Comparison of ENCODE assay signal across 8 cellular contexts in the genomic region with DNA sequence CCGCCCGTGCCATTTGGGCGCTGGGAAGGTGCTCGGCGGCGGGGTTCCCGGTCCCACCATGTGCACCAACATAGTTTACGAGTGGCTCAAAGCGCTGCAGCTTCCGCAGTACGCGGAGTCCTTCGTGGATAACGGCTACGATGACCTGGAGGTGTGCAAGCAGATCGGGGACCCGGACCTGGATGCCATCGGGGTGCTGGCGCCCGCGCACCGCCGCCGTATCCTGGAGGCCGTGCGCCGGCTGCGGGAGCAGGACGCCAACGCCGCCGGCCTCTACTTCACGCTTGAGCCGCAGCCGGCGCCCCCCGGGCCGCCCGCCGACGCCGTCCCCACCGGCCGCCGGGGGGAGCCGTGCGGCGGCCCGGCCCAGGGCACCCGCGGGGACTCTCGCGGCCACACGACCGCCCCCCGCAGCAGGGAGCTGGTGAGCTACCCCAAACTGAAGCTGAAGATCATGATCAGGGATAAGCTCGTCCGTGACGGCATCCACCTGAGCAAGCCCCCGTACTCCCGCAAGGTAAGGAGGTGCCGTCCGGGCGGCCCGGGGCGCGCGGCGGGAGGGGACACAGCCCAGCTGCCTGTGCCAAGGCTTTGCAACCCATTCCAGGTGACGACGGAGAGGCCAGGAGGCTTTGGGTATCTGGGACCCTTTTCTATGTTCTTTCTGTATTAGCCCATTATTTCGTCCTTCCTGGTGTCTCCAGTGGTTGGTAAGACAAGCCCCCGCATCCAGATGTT. TPM values are rescaled to one million over a fixed set of nuclear protein-coding genes. Genes with fewer than 3 reads are reported as not detected.
A peak's percentile ranks its signal among the peaks of the same experiment; 100 is the strongest.
DNase-seq lines count a peak whose midpoint lies in the region; ATAC-seq and TF ChIP-seq lines count a peak whose summit lies in the region.

No MANE protein-coding gene starts in this region.

- TF ChIP-seq CTCF in BJ (IDR thresholded peaks at IDR 0.05; ENCODE audit: insufficient read depth, low read depth, low read length) (no peak), activated B cell treated with CpG ODN at 0.5 μM for 24 hours (IDR thresholded peaks at IDR 0.05) (no peak), sigmoid colon (IDR thresholded peaks at IDR 0.05) (no peak)

- intact Hi-C loops in activated B cell treated with CpG ODN at 0.5 μM for 24 hours (cut with micrococcal nuclease) (no loop called here), left ventricle myocardium superior (cut with micrococcal nuclease) (loop anchor here (5.0 kb wide), 1 partner anchor 658 kb away; no protein-coding TSS in a partner anchor), sigmoid colon (cut with DNase I) (loop anchor here (5.0 to 10.0 kb wide), 3 partner anchors 446 to 958 kb away; no protein-coding TSS in a partner anchor)

- H3K9me3 Mint-ChIP-seq in activated B cell treated with CpG ODN at 0.5 μM for 24 hours, result no peaks in the 10 kb centered on the region

- CTCF ChIA-PET in BJ (lab: Yijun Ruan, JAX) (interaction anchor here (0.9 to 3.7 kb wide), 8 partner anchors 12 to 668 kb away, joined by 3 to 43 read pairs (median 4); no protein-coding TSS in a partner anchor), activated B cell treated with CpG ODN at 0.5 μM for 24 hours (lab: Charles Lee) (no interaction called here)

- no peak overlapping the region for H3K27ac Mint-ChIP-seq in activated B cell treated with CpG ODN at 0.5 μM for 24 hours

- H3K4me1 ChIP-seq in sigmoid colon, result peaks cover 0 to 30% (median 23%) of the 10 kb centered on the region in 4 donors

- peak overlapping the region in 3 of 4 donors; percentile 53 to 62 (median 57) for H3K27ac ChIP-seq in sigmoid colon

- peak overlapping the region; percentile 72 for H3K4me3 Mint-ChIP-seq in activated B cell treated with CpG ODN at 0.5 μM for 24 hours

- POLR2A ChIA-PET in BJ (lab: Charles Lee) (no interaction called here), activated B cell treated with CpG ODN at 0.5 μM for 24 hours (lab: Charles Lee) (no interaction called here)

- peak; percentile 28 for ATAC-seq in GM19452 (IDR thresholded peaks at IDR 0.05; ENCODE audit: unreplicated experiment)
- no peak for ATAC-seq in activated B cell treated with CpG ODN at 0.5 μM for 24 hours (ENCODE audit: low read depth)
- peak; percentile 10 for ATAC-seq in left ventricle myocardium superior
- no peak for ATAC-seq in HG02884 (IDR thresholded peaks at IDR 0.05; ENCODE audit: unreplicated experiment)

- peaks cover 43% of the 10 kb centered on the region for H3K27me3 Mint-ChIP-seq in activated B cell treated with CpG ODN at 0.5 μM for 24 hours

- no peak for DNase-seq in BJ (ENCODE audit: low read depth)
- DNase-seq in activated B cell treated with CpG ODN at 0.5 μM for 24 hours, result no peak
- peak; percentile 32 for DNase-seq in left ventricle myocardium superior
- DNase-seq in sigmoid colon, result no peak
- no peak for DNase-seq in occipital lobe (lab: John Stamatoyannopoulos, UW)
- DNase-seq in DMS79 treated with DMSO at 0.1 percent for 48 hours (lab: John Stamatoyannopoulos, UW), result no peak

- no peak for TF ChIP-seq EP300 in sigmoid colon (IDR thresholded peaks at IDR 0.05)

- H3K4me3 ChIP-seq in BJ (ENCODE audit: low read depth, low read length), result peak overlapping the region; percentile 51
- peak overlapping the region; percentile 28 to 58 (median 56) for H3K4me3 ChIP-seq in sigmoid colon

- H3K4me1 Mint-ChIP-seq in activated B cell treated with CpG ODN at 0.5 μM for 24 hours, result peaks cover 20% of the 10 kb centered on the region

- no peak for TF ChIP-seq POLR2A in sigmoid colon (IDR thresholded peaks at IDR 0.05)

- no peaks in the 10 kb centered on the region for H3K9me3 ChIP-seq in sigmoid colon

- peaks cover 3% of the 10 kb centered on the region; the same call in 1 of the 2 replicates for H3K27me3 ChIP-seq in BJ (ENCODE audit: control insufficient read depth, insufficient read depth, low read length)
- peaks cover 0 to 19% (median 0%) of the 10 kb centered on the region in 3 donors for H3K27me3 ChIP-seq in sigmoid colon

- H3K36me3 ChIP-seq in BJ (ENCODE audit: control insufficient read depth, insufficient read depth, low read length) (no peaks in the 10 kb centered on the region), sigmoid colon (no peaks in the 10 kb centered on the region)

- WGBS in sigmoid colon, 2 donors, result 1 to 2% methylated on average over 73 of the region's 73 CpGs

- H3K36me3 Mint-ChIP-seq in activated B cell treated with CpG ODN at 0.5 μM for 24 hours (ENCODE audit: low read depth), result no peaks in the 10 kb centered on the region

RNA-seq across cellular contexts. Expression of gene SAMD5, which starts 0.6 kb away (rescaled TPM):
- polyA plus RNA-seq in BJ (2011; rRNA removed), result 3.3 and 6.0 TPM in 2 replicates
- polyA minus RNA-seq in BJ (2011; rRNA and poly(A)+ RNA removed), result 6.1 and 6.6 TPM in 2 replicates
- not detected in 2 replicates for total RNA-seq in activated B cell treated with CpG ODN at 0.5 μM for 24 hours
- total RNA-seq in left ventricle myocardium superior, result 0.67 TPM
- 1 to 10 TPM in 2 of 4 donors, under 1 TPM in 2; 0.68 to 1.1 (median 0.95) TPM for total RNA-seq in sigmoid colon
- 1 to 10 TPM; 1.8 to 6.8 (median 3.7) TPM for polyA plus RNA-seq in sigmoid colon
- 17.6 TPM for total RNA-seq in occipital lobe

Comparison
In these comparisons a context has a peak if more than half of its experiments do, and no peak if none do; other contexts are left out.
1. ATAC-seq: peak in GM19452 (single experiment) and left ventricle myocardium superior (single experiment); none in activated B cell treated with CpG ODN at 0.5 μM for 24 hours (single experiment) and HG02884 (single experiment).